In genomic region chr14:62889354-62889753, GRCh38 we compare ENCODE assay signal across 19 cellular contexts.
"Had no signal": no experiment of that assay in that cellular context is flagged by ENCODE, and none has a peak within 500 bp of the region (broad histone marks: within the 10 kb centered on the region; RNA-seq: fewer than 3 reads in every experiment).

No MANE protein-coding gene starts in this region.

- H3K4me1 ChIP-seq: heart left ventricle, neural progenitor cell had no signal

- H3K27ac ChIP-seq: heart left ventricle, neural progenitor cell, ovary had no signal

- H3K4me3 Mint-ChIP-seq: natural killer cell treated with Interleukin-12 subunit alpha and Interleukin-12 subunit beta and Interleukin-15 and Interleukin-18, amount 100 ng/mL, for 72 hours; neural progenitor cell had no signal

- ATAC-seq: heart left ventricle; left cardiac atrium; left ventricle myocardium superior; natural killer cell treated with Interleukin-12 subunit alpha and Interleukin-12 subunit beta and Interleukin-15 and Interleukin-18, amount 100 ng/mL, for 72 hours; right cardiac atrium had no signal

- H3K36me3 ChIP-seq: heart left ventricle, neural progenitor cell, ovary had no signal

- H3K4me2 ChIP-seq: neural progenitor cell, smooth muscle cell had no signal

- H3K9ac ChIP-seq: neural progenitor cell had no signal

- H3K27me3 Mint-ChIP-seq: natural killer cell treated with Interleukin-12 subunit alpha and Interleukin-12 subunit beta and Interleukin-15 and Interleukin-18, amount 100 ng/mL, for 72 hours; progenitor cell of endocrine pancreas had no signal

- H3K9me3 ChIP-seq: heart left ventricle, ovary had no signal

- H3K4me1 Mint-ChIP-seq: neural progenitor cell had no signal

- H3K27ac Mint-ChIP-seq: natural killer cell treated with Interleukin-12 subunit alpha and Interleukin-12 subunit beta and Interleukin-15 and Interleukin-18, amount 100 ng/mL, for 72 hours; neural progenitor cell; progenitor cell of endocrine pancreas had no signal

- H3K36me3 Mint-ChIP-seq: natural killer cell treated with Interleukin-12 subunit alpha and Interleukin-12 subunit beta and Interleukin-15 and Interleukin-18, amount 100 ng/mL, for 72 hours; neural progenitor cell had no signal

- DNase-seq: dermis blood vessel endothelial cell; heart left ventricle; hypothalamus; kidney; left cardiac atrium; left ventricle myocardium superior; mesenchymal stem cell; midbrain; nucleus accumbens; ovary; right cardiac atrium; stimulated activated CD4-positive, alpha-beta T cell treated with anti-CD3 and anti-CD28 coated beads, Interleukin-2, amount 100 ng/mL, for 48 hours; stimulated activated naive CD4-positive, alpha-beta T cell treated with Interleukin-2 at 50 U/mL for 16 hours; trophoblast cell had no signal

- H3K27me3 ChIP-seq: neural progenitor cell, ovary had no signal

- H3K4me3 ChIP-seq: heart left ventricle, lung, neural progenitor cell, ovary, smooth muscle cell had no signal

- H2AFZ ChIP-seq: neural progenitor cell had no signal
